In genomic region chr15:74468341-74469032, GRCh38 we compare ENCODE assay signal across 34 cellular contexts.
"Had no signal": no experiment of that assay in that cellular context is flagged by ENCODE, and none has a peak within 500 bp of the region (broad histone marks: within the 10 kb centered on the region; RNA-seq: fewer than 3 reads in every experiment).

No MANE protein-coding gene starts in this region.

- H3K27me3 ChIP-seq: ascending aorta, breast epithelium, MG63, Peyer's patch had no signal

- ATAC-seq: activated CD8-positive, alpha-beta T cell treated with anti-CD3 and anti-CD28 coated beads for 36 hours; activated T-cell treated with anti-CD3 and anti-CD28 coated beads, Interleukin-2, amount 50 U/mL, for 4 hours; PC-3 had no signal

- H3K27ac ChIP-seq: ascending aorta, breast epithelium, Peyer's patch, VCaP had no signal

- H3K4me3 Mint-ChIP-seq: activated CD8-positive, alpha-beta T cell treated with anti-CD3 and anti-CD28 coated beads for 36 hours; activated naive CD8-positive, alpha-beta T cell treated with anti-CD3 and anti-CD28 coated beads for 36 hours; activated T-cell treated with anti-CD3 and anti-CD28 coated beads, Interleukin-2, amount 50 U/mL, for 4 hours; activated T-helper 1 cell treated with anti-CD3 and anti-CD28 coated beads, Interleukin-12 subunit alpha, Interleukin-12 subunit beta, Interleukin-2, Interleukin-4 antibody, amounts not matched to agents 30 ng/mL and 10 ng/mL and 1 ng/mL, durations not matched to agents 14 hours and 24 hours and 36 hours had no signal

- H3K27ac Mint-ChIP-seq: activated CD8-positive, alpha-beta T cell treated with anti-CD3 and anti-CD28 coated beads for 36 hours; activated naive CD8-positive, alpha-beta T cell treated with anti-CD3 and anti-CD28 coated beads for 36 hours; activated T-helper 1 cell treated with anti-CD3 and anti-CD28 coated beads, Interleukin-12 subunit alpha, Interleukin-12 subunit beta, Interleukin-2, Interleukin-4 antibody, amounts not matched to agents 30 ng/mL and 10 ng/mL and 1 ng/mL, durations not matched to agents 14 hours and 24 hours and 36 hours had no signal

- H3K4me3 ChIP-seq: ascending aorta, breast epithelium, MG63, Peyer's patch had no signal

- H3K9me3 Mint-ChIP-seq: activated T-cell treated with anti-CD3 and anti-CD28 coated beads, Interleukin-2, amount 50 U/mL, for 4 hours had no signal

- DNase-seq: activated CD4-positive, alpha-beta T cell treated with anti-CD3 and anti-CD28 coated beads for 1 hour; activated CD4-positive, alpha-beta T cell treated with anti-CD3 and anti-CD28 coated beads for 48 hours; activated CD4-positive, CD25-positive, alpha-beta regulatory T cell; activated CD8-positive, alpha-beta T cell treated with anti-CD3 and anti-CD28 coated beads for 36 hours; activated gamma-delta T cell treated with Interleukin-2 at 50 U/mL for 16 hours; activated naive CD4-positive, alpha-beta T cell treated with anti-CD3 and anti-CD28 coated beads, Interleukin-2, amount 50 U/mL, for 16 hours; activated naive CD8-positive, alpha-beta T cell treated with anti-CD3 and anti-CD28 coated beads for 36 hours; activated T-cell treated with anti-CD3 and anti-CD28 coated beads for 4 hours; activated T-cell treated with anti-CD3 and anti-CD28 coated beads, Interleukin-2, amount 50 U/mL, for 4 hours; amniotic stem cell; cerebellar nuclear complex; Kasumi-1; KG1; MG63; NCI-H1048; NCI-H1105 treated with DMSO at 0.1 percent for 48 hours; NCI-H1436; NCI-H1694; NCI-H1930; NCI-H2081 treated with DMSO at 0.1 percent for 48 hours; NCI-H345; NCI-H524 treated with DMSO at 0.1 percent for 48 hours; PC-3; Peyer's patch; RPMI8226; SHP77 treated with DMSO at 0.1 percent for 48 hours; SW 1271; T-helper 1 cell; T-helper 2 cell; T-helper 9 cell had no signal

- H3K4me1 ChIP-seq: ascending aorta, breast epithelium, Peyer's patch had no signal

- H3K36me3 ChIP-seq: breast epithelium had no signal

- H3K27me3 Mint-ChIP-seq: activated CD8-positive, alpha-beta T cell treated with anti-CD3 and anti-CD28 coated beads for 36 hours; activated naive CD8-positive, alpha-beta T cell treated with anti-CD3 and anti-CD28 coated beads for 36 hours had no signal

- H3K9me3 ChIP-seq: ascending aorta, breast epithelium, Peyer's patch had no signal
